Comparison of ENCODE assay signal across 1 cellular context in genomic region chr1:224640587-224640986, GRCh38.
TF ChIP-seq lines count a peak whose summit lies in the region.

No MANE protein-coding gene starts in this region.

TF ChIP-seq in HCT116, 20 proteins besides CTCF, POLR2A, EP300 and RAD21 (continued from another document):
- TF ChIP-seq REST (IDR thresholded peaks at IDR 0.05; ENCODE audit: low read depth) (no peak), SP1 (IDR thresholded peaks at IDR 0.05; ENCODE audit: low read depth) (no peak), ZBTB33 (IDR thresholded peaks at IDR 0.05; ENCODE audit: extremely low read depth, insufficient replicate concordance, low read length) (no peak), CEBPB (IDR thresholded peaks at IDR 0.05; ENCODE audit: low read depth) (no peak), EZH2 (IDR thresholded peaks at IDR 0.05) (no peak), EGR1 (IDR thresholded peaks at IDR 0.05; ENCODE audit: low read depth) (no peak), SIN3A (IDR thresholded peaks at IDR 0.05; ENCODE audit: low read depth) (no peak), ATF3 (IDR thresholded peaks at IDR 0.05) (no peak), EZH2phosphoT487 (IDR thresholded peaks at IDR 0.05; ENCODE audit: borderline replicate concordance) (no peak), MAX (IDR thresholded peaks at IDR 0.05) (no peak), FOSL1 (IDR thresholded peaks at IDR 0.05; ENCODE audit: low read depth) (no peak), ZNF274 (IDR thresholded peaks at IDR 0.05; ENCODE audit: low read depth, low read length) (no peak), CBX3 (IDR thresholded peaks at IDR 0.05; ENCODE audit: low read depth) (no peak), SRF (IDR thresholded peaks at IDR 0.05; ENCODE audit: low read depth) (no peak), YY1 (IDR thresholded peaks at IDR 0.05; ENCODE audit: extremely low read depth, insufficient replicate concordance, low read depth, low read length) (no peak), POLR2AphosphoS5 (IDR thresholded peaks at IDR 0.05; ENCODE audit: low read depth, low read length) (no peak), ZFX (IDR thresholded peaks at IDR 0.05) (no peak)
